ENCODE assay signal across 20 cellular contexts in the genomic region with DNA sequence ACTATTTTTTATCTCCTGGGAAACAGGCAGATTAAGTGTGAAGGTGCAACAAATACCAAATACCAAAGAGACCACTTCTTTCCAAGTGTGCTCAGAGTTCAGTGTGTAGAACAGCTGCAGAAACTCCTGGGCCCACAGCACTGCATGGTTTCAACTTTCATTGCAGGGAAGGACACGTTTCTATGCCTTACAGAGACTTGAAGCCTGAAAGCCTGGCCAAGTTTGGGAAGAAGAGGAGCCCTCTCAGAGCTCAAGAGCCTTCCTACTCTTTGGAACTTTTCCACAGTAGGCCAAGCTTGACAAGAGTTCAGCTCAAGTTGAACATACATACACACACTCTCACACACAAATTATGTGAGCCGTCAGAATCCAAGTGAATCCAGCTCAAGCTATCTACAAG. TPM values are rescaled to one million over a fixed set of nuclear protein-coding genes. Genes with fewer than 3 reads are reported as not detected.
DNase-seq lines count a peak whose midpoint lies in the region; ATAC-seq, FAIRE-seq and TF ChIP-seq lines count a peak whose summit lies in the region.
"Had no signal": no experiment of that assay in that cellular context is flagged by ENCODE, and none has a peak within 500 bp of the region (broad histone marks: within the 10 kb centered on the region; RNA-seq: fewer than 3 reads in every experiment).

No MANE protein-coding gene starts in this region.

- H3K27me3 ChIP-seq in breast epithelium (no peaks in the 10 kb centered on the region), esophagus (ENCODE audit: control insufficient read depth in 1 of 2, insufficient read depth in 2 of 2, low read length in 2 of 2) (no peaks in the 10 kb centered on the region)

- H3K4me3 Mint-ChIP-seq in MCF 10A (ENCODE audit: unreplicated experiment) (no peak overlapping the region), nephron (peak overlapping the region; percentile 83 to 87 (median 85))
- H3K4me3 Mint-ChIP-seq in T-helper 2 cell treated with Interferon-gamma antibody and Interleukin-4, amounts not matched to agents 5 μg/mL and 100 μg/mL, for 36 hours: no peak overlapping the region
- H3K4me3 Mint-ChIP-seq: stimulated activated memory B cell treated with anti-CD40 and anti-IgM and Interleukin-4, amounts not matched to agents 10 μg/mL and 1 μg/mL and 100 μg/mL, for 72 hours had no signal

- H3K27me3 Mint-ChIP-seq in MCF 10A (ENCODE audit: insufficient read depth, unreplicated experiment): no peaks in the 10 kb centered on the region
- peaks cover 5% of the 10 kb centered on the region for H3K27me3 Mint-ChIP-seq in nephron (ENCODE audit: low read depth)
- H3K27me3 Mint-ChIP-seq in T-helper 2 cell treated with Interferon-gamma antibody and Interleukin-4, amounts not matched to agents 5 μg/mL and 100 μg/mL, for 36 hours (ENCODE audit: low read depth): peaks cover 44% of the 10 kb centered on the region

- ATAC-seq in GM18868 (IDR thresholded peaks at IDR 0.05; ENCODE audit: unreplicated experiment): no peak
- ATAC-seq: left lung; stimulated activated memory B cell treated with anti-CD40 and anti-IgM and Interleukin-4, amounts not matched to agents 10 μg/mL and 1 μg/mL and 100 μg/mL, for 72 hours had no signal

- peaks cover 14% of the 10 kb centered on the region for H3K36me3 Mint-ChIP-seq in MCF 10A (ENCODE audit: insufficient read depth, unreplicated experiment)
- peaks cover 54% of the 10 kb centered on the region for H3K36me3 Mint-ChIP-seq in nephron (ENCODE audit: low read depth)
- H3K36me3 Mint-ChIP-seq in T-helper 2 cell treated with Interferon-gamma antibody and Interleukin-4, amounts not matched to agents 5 μg/mL and 100 μg/mL, for 36 hours (ENCODE audit: low read depth): peaks cover 2% of the 10 kb centered on the region
- H3K36me3 Mint-ChIP-seq: stimulated activated memory B cell treated with anti-CD40 and anti-IgM and Interleukin-4, amounts not matched to agents 10 μg/mL and 1 μg/mL and 100 μg/mL, for 72 hours had no signal

- BruUV-seq in MCF 10A (replicated peaks; lab: Mats Ljungman, UMichigan): no TSS peak

- intact Hi-C loops in breast epithelium (cut with DNase I; ENCODE audit: low total_unique reads) (no loop called here), MCF 10A (cut with micrococcal nuclease) (no loop called here)

- H3K4me1 ChIP-seq in breast epithelium (peaks cover 5 to 7% of the 10 kb centered on the region in 2 donors), esophagus (ENCODE audit: control insufficient read depth in 2 of 2, insufficient read depth in 2 of 2, low read length in 1 of 2) (peaks cover 0 to 3% of the 10 kb centered on the region in 2 donors)

- H3K4me3 ChIP-seq in breast epithelium (peak overlapping the region in 1 of 3 donors; percentile 4), esophagus (ENCODE audit: low read depth in 1 of 2, low read length in 2 of 2) (peak overlapping the region in 1 of 2 donors; percentile 85)
- H3K4me3 ChIP-seq: prostate gland had no signal

- H3K9me3 Mint-ChIP-seq in MCF 10A (ENCODE audit: unreplicated experiment) (no peaks in the 10 kb centered on the region), nephron (no peaks in the 10 kb centered on the region)
- H3K9me3 Mint-ChIP-seq in T-helper 2 cell treated with Interferon-gamma antibody and Interleukin-4, amounts not matched to agents 5 μg/mL and 100 μg/mL, for 36 hours: no peaks in the 10 kb centered on the region

- CTCF ChIA-PET in MCF 10A (lab: Yijun Ruan, JAX): interaction anchor here (0.6 to 1.2 kb wide), 3 partner anchors 15 to 43 kb away, joined by 4 read pairs; a partner anchor contains a TSS

- no peak overlapping the region for H3K27ac Mint-ChIP-seq in MCF 10A (ENCODE audit: low read depth, unreplicated experiment)
- peak overlapping the region; percentile 98 to 100 (median 99) for H3K27ac Mint-ChIP-seq in nephron
- H3K27ac Mint-ChIP-seq in T-helper 2 cell treated with Interferon-gamma antibody and Interleukin-4, amounts not matched to agents 5 μg/mL and 100 μg/mL, for 36 hours: no peak overlapping the region
- H3K27ac Mint-ChIP-seq: stimulated activated memory B cell treated with anti-CD40 and anti-IgM and Interleukin-4, amounts not matched to agents 10 μg/mL and 1 μg/mL and 100 μg/mL, for 72 hours had no signal

- POLR2A ChIA-PET in MCF 10A (lab: Yijun Ruan, JAX): interaction anchor here (0.5 to 1.5 kb wide), 8 partner anchors 10 to 748 kb away, joined by 3 to 5 read pairs (median 4); a partner anchor contains a TSS

- TF ChIP-seq CTCF in breast epithelium (IDR thresholded peaks at IDR 0.05) (no peak), MCF 10A (IDR thresholded peaks at IDR 0.05; ENCODE audit: unreplicated experiment) (no peak), nephron (IDR thresholded peaks at IDR 0.05; ENCODE audit: unreplicated experiment in 3 of 3) (no peak)

- H3K9me3 ChIP-seq in breast epithelium: no peaks in the 10 kb centered on the region
- no peaks in the 10 kb centered on the region for H3K9me3 ChIP-seq in esophagus (ENCODE audit: control insufficient read depth in 2 of 2, insufficient read depth in 1 of 2, low read depth in 1 of 2, low read length in 1 of 2)
- H3K9me3 ChIP-seq: left lung, prostate gland, upper lobe of left lung had no signal

- 26 to 32% methylated on average over 2 of the region's 2 CpGs for WGBS in esophagus, 2 donors

- peak; percentile 13 for FAIRE-seq in urothelium cell line (lab: Jason Lieb, UNC)
- FAIRE-seq: A204.1, endometrium, frontal cortex had no signal

- DNase-seq in breast epithelium (ENCODE audit: low spot score in 2 of 2) (peak in 1 of 2 donors; percentile 16), MCF 10A (ENCODE audit: unreplicated experiment) (no peak), urothelium cell line (ENCODE audit: low spot score) (no peak)
- no peak for DNase-seq in stimulated activated CD4-positive, alpha-beta T cell treated with anti-CD3 and anti-CD28 coated beads, Interleukin-4, amount 100 ng/mL, for 1 hour
- no peak for DNase-seq in T-helper 2 cell treated with Interferon-gamma antibody and Interleukin-4, amounts not matched to agents 5 μg/mL and 100 μg/mL, for 36 hours (ENCODE audit: low spot score)
- DNase-seq: activated CD4-positive, alpha-beta T cell treated with anti-CD3 and anti-CD28 coated beads, Interleukin-2, amount 50 U/mL, for 48 hours; activated T-cell treated with anti-CD3 and anti-CD28 coated beads, Interleukin-2, amount 50 U/mL, for 1 hour; cerebellar nuclear complex; DND-41; left lung; NCI-H1417 treated with DMSO at 0.1 percent for 48 hours; upper lobe of left lung had no signal

- TF ChIP-seq POLR2A in breast epithelium (IDR thresholded peaks at IDR 0.05): no peak

- H3K27ac ChIP-seq in breast epithelium: peak overlapping the region; percentile 45 to 98
- peak overlapping the region; percentile 52 to 70 for H3K27ac ChIP-seq in esophagus (ENCODE audit: low read depth in 2 of 2, low read length in 1 of 2)
- H3K27ac ChIP-seq: prostate gland had no signal

- H3K36me3 ChIP-seq in breast epithelium (no peaks in the 10 kb centered on the region), esophagus (ENCODE audit: control insufficient read depth in 2 of 2, insufficient read depth in 2 of 2, low read length in 1 of 2) (no peaks in the 10 kb centered on the region)
- H3K36me3 ChIP-seq: left lung, prostate gland, upper lobe of left lung had no signal

- peaks cover 11% of the 10 kb centered on the region for H3K4me1 Mint-ChIP-seq in MCF 10A (ENCODE audit: insufficient read depth, unreplicated experiment)
- peaks cover 86% of the 10 kb centered on the region for H3K4me1 Mint-ChIP-seq in nephron
- no peaks in the 10 kb centered on the region for H3K4me1 Mint-ChIP-seq in T-helper 2 cell treated with Interferon-gamma antibody and Interleukin-4, amounts not matched to agents 5 μg/mL and 100 μg/mL, for 36 hours (ENCODE audit: low read depth)
- H3K4me1 Mint-ChIP-seq: stimulated activated memory B cell treated with anti-CD40 and anti-IgM and Interleukin-4, amounts not matched to agents 10 μg/mL and 1 μg/mL and 100 μg/mL, for 72 hours had no signal

RNA-seq across cellular contexts. Expression of a gene that starts 2.5 kb away (rescaled TPM):
- 1 to 10 TPM in 2 of 3 donors, under 1 TPM in 1; 0.80 to 2.8 (median 2.0) TPM for total RNA-seq in breast epithelium
- total RNA-seq in MCF 10A (2022): 2.6 and 3.7 TPM in 2 replicates
- 1 to 10 TPM; 7.6 to 8.6 TPM for polyA plus RNA-seq in esophagus
- total RNA-seq: frontal cortex had no signal

RNA-seq across cellular contexts. Expression of a gene that starts 15.4 kb away (rescaled TPM):
- total RNA-seq in breast epithelium: 10 to 100 TPM; 11.5 to 48.7 (median 22.6) TPM
- 7.4 and 8.8 TPM in 2 replicates for total RNA-seq in MCF 10A (2022)
- 1 to 10 TPM; 1.7 to 3.5 TPM for polyA plus RNA-seq in esophagus
- total RNA-seq: frontal cortex had no signal

RNA-seq across cellular contexts. Expression of a gene that starts 19.5 kb away (rescaled TPM):
- total RNA-seq in breast epithelium (10 to 100 TPM in 1 of 3 donors, 1 to 10 TPM in 2; 7.9 to 16.0 (median 9.0) TPM), MCF 10A (2022) (0.96 and 2.0 TPM in 2 replicates)
- under 1 TPM; 0.19 to 0.69 TPM for polyA plus RNA-seq in esophagus
- total RNA-seq: frontal cortex had no signal

RNA-seq across cellular contexts. Expression of a gene that starts 24.3 kb away (rescaled TPM):
- total RNA-seq in breast epithelium (1 to 10 TPM; 4.5 to 6.4 (median 4.6) TPM), MCF 10A (2022) (8.2 and 14.0 TPM in 2 replicates)
- polyA plus RNA-seq in esophagus: 1 to 10 TPM; 3.3 to 4.3 TPM
- total RNA-seq: frontal cortex had no signal

RNA-seq across cellular contexts. Expression of a gene that starts 25.6 kb away (rescaled TPM):
- total RNA-seq in breast epithelium (1 to 10 TPM in 2 of 3 donors, under 1 TPM in 1; 0.80 to 5.4 (median 1.3) TPM), MCF 10A (2022) (1.2 and 1.4 TPM in 2 replicates)
- polyA plus RNA-seq in esophagus: 1 to 10 TPM; 1.8 to 2.3 TPM
- total RNA-seq: frontal cortex had no signal

Comparison
In these comparisons a context has a peak if more than half of its experiments do, and no peak if none do; other contexts are left out.
1. H3K27ac Mint-ChIP-seq: peak in nephron (3 of 3); none in MCF 10A (single experiment) and T-helper 2 cell treated with Interferon-gamma antibody and Interleukin-4, amounts not matched to agents 5 μg/mL and 100 μg/mL, for 36 hours (single experiment).
2. H3K4me3 Mint-ChIP-seq: peak in nephron (3 of 3); none in MCF 10A (single experiment) and T-helper 2 cell treated with Interferon-gamma antibody and Interleukin-4, amounts not matched to agents 5 μg/mL and 100 μg/mL, for 36 hours (single experiment).